ENCODE assay signal across 16 cellular contexts in the genomic region with DNA sequence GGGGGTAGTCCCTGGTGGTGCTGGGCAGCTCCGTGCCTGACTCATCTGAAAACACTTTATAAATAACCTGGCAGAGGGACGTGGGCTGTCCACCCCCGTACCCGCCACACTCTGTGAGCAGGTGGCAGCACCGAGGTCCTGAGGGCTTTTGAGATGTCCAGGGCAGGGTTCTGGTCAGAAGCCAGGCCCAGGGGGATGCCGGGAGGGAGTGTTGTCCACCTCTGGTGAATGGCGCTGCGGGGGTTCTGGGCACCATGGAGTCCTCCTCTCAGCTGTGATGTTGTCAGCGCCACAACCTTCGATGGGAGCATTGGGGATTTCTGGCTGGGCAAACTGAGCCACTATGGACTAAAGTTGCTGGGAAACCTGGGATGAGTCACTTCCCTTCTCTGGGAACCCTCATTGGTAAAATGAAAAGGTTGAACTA. TPM values are rescaled to one million over a fixed set of nuclear protein-coding genes. Genes with fewer than 3 reads are reported as not detected.
DNase-seq lines count a peak whose midpoint lies in the region; ATAC-seq and FAIRE-seq lines count a peak whose summit lies in the region.
"Had no signal": no experiment of that assay in that cellular context is flagged by ENCODE, and none has a peak within 500 bp of the region (broad histone marks: within the 10 kb centered on the region; RNA-seq: fewer than 3 reads in every experiment).

No MANE protein-coding gene starts in this region.

- intact Hi-C loops in Right ventricle myocardium superior (cut with DNase I) (no loop called here), cardiac septum (cut with DNase I) (no loop called here), right cardiac atrium (cut with DNase I) (no loop called here)
- intact Hi-C loops in activated CD4-positive, alpha-beta T cell treated with anti-CD3 and anti-CD28 coated beads for 36 hours (cut with DNase I, micrococcal nuclease), result no loop called here

- H3K4me3 Mint-ChIP-seq in activated CD4-positive, alpha-beta T cell treated with anti-CD3 and anti-CD28 coated beads for 36 hours, result no peak overlapping the region
- H3K4me3 Mint-ChIP-seq: activated CD4-positive, alpha-beta memory T cell treated with anti-CD3 and anti-CD28 coated beads, Interleukin-2, amount 10 ng/mL, durations not matched to agents 7 days and 5 days; activated T-helper 1 cell treated with anti-CD3 and anti-CD28 coated beads, Interleukin-12 subunit alpha, Interleukin-12 subunit beta, Interleukin-2, Interleukin-4 antibody, amounts not matched to agents 30 ng/mL and 10 ng/mL and 1 ng/mL, durations not matched to agents 14 hours and 24 hours and 36 hours had no signal

- 54% methylated on average over 10 of the region's 10 CpGs for WGBS in right cardiac atrium

- no peaks in the 10 kb centered on the region for H3K27me3 ChIP-seq in right cardiac atrium (ENCODE audit: control insufficient read depth, insufficient read depth)

- CTCF ChIA-PET in activated CD4-positive, alpha-beta T cell treated with anti-CD3 and anti-CD28 coated beads for 36 hours (lab: Charles Lee), result no interaction called here

- H3K36me3 Mint-ChIP-seq in activated CD4-positive, alpha-beta T cell treated with anti-CD3 and anti-CD28 coated beads for 36 hours (ENCODE audit: low read depth), result no peaks in the 10 kb centered on the region

- DNase-seq in Right ventricle myocardium superior, result no peak
- DNase-seq in cardiac septum (ENCODE audit: low spot score), result no peak
- peak; percentile 79 for DNase-seq in SW480 (ENCODE audit: low spot score)
- peak; percentile 55 to 82 (median 66) for DNase-seq in right cardiac atrium
- peak; percentile 52 for DNase-seq in urothelium cell line (ENCODE audit: low spot score)
- no peak for DNase-seq in NCI-H1105 (lab: John Stamatoyannopoulos, UW)
- no peak for DNase-seq in NCI-H446 treated with DMSO at 0.1 percent for 48 hours (lab: John Stamatoyannopoulos, UW)
- no peak for DNase-seq in activated CD4-positive, alpha-beta T cell treated with anti-CD3 and anti-CD28 coated beads for 36 hours
- DNase-seq: activated CD4-positive, alpha-beta memory T cell treated with anti-CD3 and anti-CD28 coated beads, Interleukin-2, amount 10 ng/mL, durations not matched to agents 7 days and 5 days; Kasumi-1; NCI-H2029; NCI-H82 had no signal

- H3K4me1 ChIP-seq in right cardiac atrium (ENCODE audit: control insufficient read depth, insufficient read depth, low read length), result peaks cover 4% of the 10 kb centered on the region

- no peaks in the 10 kb centered on the region for H3K9me3 Mint-ChIP-seq in activated CD4-positive, alpha-beta T cell treated with anti-CD3 and anti-CD28 coated beads for 36 hours (ENCODE audit: low read depth)
- H3K9me3 Mint-ChIP-seq: activated CD4-positive, alpha-beta memory T cell treated with anti-CD3 and anti-CD28 coated beads, Interleukin-2, amount 10 ng/mL, durations not matched to agents 7 days and 5 days; activated T-helper 1 cell treated with anti-CD3 and anti-CD28 coated beads, Interleukin-12 subunit alpha, Interleukin-12 subunit beta, Interleukin-2, Interleukin-4 antibody, amounts not matched to agents 30 ng/mL and 10 ng/mL and 1 ng/mL, durations not matched to agents 14 hours and 24 hours and 36 hours had no signal

- peak overlapping the region; percentile 57 for H3K27ac ChIP-seq in right cardiac atrium (ENCODE audit: low read length)

- POLR2A ChIA-PET in activated CD4-positive, alpha-beta T cell treated with anti-CD3 and anti-CD28 coated beads for 36 hours (lab: Charles Lee), result no interaction called here

- H3K4me1 Mint-ChIP-seq in activated CD4-positive, alpha-beta T cell treated with anti-CD3 and anti-CD28 coated beads for 36 hours, result no peaks in the 10 kb centered on the region

- H3K27me3 Mint-ChIP-seq in activated CD4-positive, alpha-beta T cell treated with anti-CD3 and anti-CD28 coated beads for 36 hours, result no peaks in the 10 kb centered on the region

- no peak for FAIRE-seq in urothelium cell line (lab: Jason Lieb, UNC)
- FAIRE-seq: TTC549 had no signal

- H3K9me3 ChIP-seq in right cardiac atrium (ENCODE audit: control insufficient read depth, low read length), result no peaks in the 10 kb centered on the region

- no peak overlapping the region for H3K27ac Mint-ChIP-seq in activated CD4-positive, alpha-beta T cell treated with anti-CD3 and anti-CD28 coated beads for 36 hours
- H3K27ac Mint-ChIP-seq: activated CD4-positive, alpha-beta memory T cell treated with anti-CD3 and anti-CD28 coated beads, Interleukin-2, amount 10 ng/mL, durations not matched to agents 7 days and 5 days; activated T-helper 1 cell treated with anti-CD3 and anti-CD28 coated beads, Interleukin-12 subunit alpha, Interleukin-12 subunit beta, Interleukin-2, Interleukin-4 antibody, amounts not matched to agents 30 ng/mL and 10 ng/mL and 1 ng/mL, durations not matched to agents 14 hours and 24 hours and 36 hours; progenitor cell of endocrine pancreas had no signal

- ATAC-seq in Right ventricle myocardium superior (ENCODE audit: poor library complexity) (peak; percentile 42), right cardiac atrium (peak; percentile 74 to 79)
- no peak for ATAC-seq in activated CD4-positive, alpha-beta T cell treated with anti-CD3 and anti-CD28 coated beads for 36 hours

- no peak overlapping the region for H3K4me3 ChIP-seq in right cardiac atrium (ENCODE audit: low read length)

RNA-seq across cellular contexts. Expression of a gene that starts 27.4 kb away (rescaled TPM):
- total RNA-seq in Right ventricle myocardium superior (0.11 TPM), cardiac septum (0.54 TPM), right cardiac atrium (10 to 100 TPM in 1 of 4 donors, 1 to 10 TPM in 3; 4.1 to 11.7 (median 7.0) TPM)
- polyA plus RNA-seq in right cardiac atrium, result 5.3 TPM
- total RNA-seq in activated CD4-positive, alpha-beta T cell treated with anti-CD3 and anti-CD28 coated beads for 36 hours, result under 1 TPM; 0.47 to 0.57 TPM
- polyA plus RNA-seq: AG04450 had no signal

RNA-seq across cellular contexts. Expression of a gene that starts 50.5 kb away (rescaled TPM):
- total RNA-seq in Right ventricle myocardium superior (2.1 TPM), cardiac septum (3.2 TPM), right cardiac atrium (100 to 1,000 TPM; 110 to 191 (median 168) TPM)
- 110 TPM for polyA plus RNA-seq in right cardiac atrium
- total RNA-seq in activated CD4-positive, alpha-beta T cell treated with anti-CD3 and anti-CD28 coated beads for 36 hours, result not detected
- total RNA-seq: activated CD4-positive, alpha-beta memory T cell treated with anti-CD3 and anti-CD28 coated beads, Interleukin-2, amount 10 ng/mL, durations not matched to agents 7 days and 5 days; activated T-helper 1 cell treated with anti-CD3 and anti-CD28 coated beads, Interleukin-12 subunit alpha, Interleukin-12 subunit beta, Interleukin-2, Interleukin-4 antibody, amounts not matched to agents 30 ng/mL and 10 ng/mL and 1 ng/mL, durations not matched to agents 14 hours and 24 hours and 36 hours had no signal
- polyA plus RNA-seq: AG04450 had no signal

Comparison
In these comparisons a context has a peak if more than half of its experiments do, and no peak if none do; other contexts are left out.
1. DNase-seq: peak in SW480 (single experiment), right cardiac atrium (3 of 3) and urothelium cell line (single experiment); none in Right ventricle myocardium superior (single experiment), cardiac septum (single experiment), NCI-H1105 (single experiment), NCI-H446 treated with DMSO at 0.1 percent for 48 hours (single experiment) and activated CD4-positive, alpha-beta T cell treated with anti-CD3 and anti-CD28 coated beads for 36 hours (single experiment).
2. RNA of a gene that starts 50.5 kb away (total RNA-seq): 110 to 191 TPM in right cardiac atrium; 3.2 TPM in cardiac septum (single experiment), 2.1 TPM in Right ventricle myocardium superior (single experiment) and not detected in activated CD4-positive, alpha-beta T cell treated with anti-CD3 and anti-CD28 coated beads for 36 hours; every median in the first group is over 10 times any median in the second.